Comparison of ENCODE assay signal across 8 cellular contexts in the genomic region with DNA sequence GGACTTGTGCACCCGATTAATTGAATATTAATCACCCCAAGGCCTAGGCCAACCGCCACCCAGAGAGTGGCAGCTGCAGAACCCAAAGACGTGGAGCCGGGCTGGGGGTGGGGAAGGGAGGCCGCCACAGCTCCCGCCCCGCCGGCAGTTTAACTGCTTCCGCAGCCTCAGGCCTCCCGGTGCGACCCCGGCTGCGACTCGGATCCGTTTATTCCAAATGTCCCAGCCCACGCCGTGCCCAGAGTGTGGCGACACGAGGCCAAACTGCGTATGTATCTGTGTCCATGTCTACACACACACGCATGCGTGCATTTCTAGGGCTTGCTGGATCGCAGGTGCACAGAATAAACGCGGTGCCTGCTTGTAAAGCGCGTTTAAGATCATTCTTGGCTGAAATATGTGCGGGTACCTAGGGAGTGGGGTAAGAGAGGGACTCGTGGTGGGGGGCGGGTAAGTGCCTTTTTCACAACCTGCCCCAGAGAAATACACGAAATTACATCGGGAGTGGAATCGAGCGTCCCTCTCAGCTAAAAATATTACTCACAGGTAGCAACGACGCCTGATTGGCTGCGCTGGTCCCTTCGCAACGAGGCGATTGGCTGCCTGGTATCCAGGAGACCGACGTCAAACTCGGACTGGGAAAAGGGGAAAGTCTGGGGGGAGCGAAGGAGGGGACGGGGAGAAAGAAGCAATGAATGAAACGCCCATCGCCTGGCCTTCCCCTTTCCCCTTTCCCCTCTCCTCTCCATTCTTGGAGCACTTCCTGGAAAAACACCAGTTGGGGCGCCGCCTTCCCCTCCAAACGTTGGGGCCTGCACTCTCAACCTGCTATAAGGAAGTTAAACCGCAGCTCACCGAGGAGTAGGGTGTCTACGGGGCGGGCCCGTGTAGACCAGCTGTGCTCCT. TPM values are rescaled to one million over a fixed set of nuclear protein-coding genes. Genes with fewer than 3 reads are reported as not detected.
DNase-seq lines count a peak whose midpoint lies in the region; ATAC-seq, FAIRE-seq and TF ChIP-seq lines count a peak whose summit lies in the region.

No MANE protein-coding gene starts in this region.

- 0 to 1% (median 0%) methylated on average over 49 to 55 of the region's 55 CpGs for WGBS in spleen, 5 donors

- H3K27me3 Mint-ChIP-seq in central memory CD8-positive, alpha-beta T cell, result no peaks in the 10 kb centered on the region

- no peaks in the 10 kb centered on the region for H3K9me3 Mint-ChIP-seq in central memory CD8-positive, alpha-beta T cell

- peak overlapping the region; percentile 29 to 88 (median 82) for H3K4me3 ChIP-seq in spleen

- DNase-seq in AG08396 (ENCODE audit: low spot score), result peak; percentile 90
- peak; percentile 96 for DNase-seq in NCI-H446 (lab: John Stamatoyannopoulos, UW)
- peak; percentile 68 for DNase-seq in activated CD4-positive, CD25-positive, alpha-beta regulatory T cell treated with anti-CD3 and anti-CD28 coated beads, Interleukin-2, amount 50 U/mL, for 16 hours (ENCODE audit: low read depth, low spot score)
- peak; percentile 59 to 77 for DNase-seq in central memory CD8-positive, alpha-beta T cell (ENCODE audit: low spot score in 2 of 2)
- DNase-seq in spleen, result peak; percentile 95

- H3K9me3 ChIP-seq in spleen, result no peaks in the 10 kb centered on the region

- peak overlapping the region; percentile 88 to 100 (median 100) for H3K27ac ChIP-seq in spleen

- TF ChIP-seq CTCF in spleen (IDR thresholded peaks at IDR 0.05 in 8 of 11, conservative IDR thresholded peaks at IDR 0.05 in 3 of 11), result no peak

- H3K4me3 Mint-ChIP-seq in central memory CD8-positive, alpha-beta T cell, result peak overlapping the region; percentile 98

- intact Hi-C loops in spleen (cut with DNase I; ENCODE audit: low total_unique reads), result no loop called here

- H3K4me1 Mint-ChIP-seq in central memory CD8-positive, alpha-beta T cell, result peaks cover 52% of the 10 kb centered on the region

- no peaks in the 10 kb centered on the region for H3K27me3 ChIP-seq in spleen (replicated peaks in 1 of 7)

- peaks cover 46% of the 10 kb centered on the region for H3K36me3 Mint-ChIP-seq in central memory CD8-positive, alpha-beta T cell (ENCODE audit: insufficient read depth)

- peak; percentile 38 for FAIRE-seq in islet of Langerhans (lab: Jason Lieb, UNC)

- TF ChIP-seq POLR2A in spleen (IDR thresholded peaks at IDR 0.05), result peak in 2 of 3 donors; percentile 40 to 88

- H3K27ac Mint-ChIP-seq in central memory CD8-positive, alpha-beta T cell (ENCODE audit: low read depth), result peak overlapping the region; percentile 93

- ATAC-seq in GM19025 (IDR thresholded peaks at IDR 0.05; ENCODE audit: low read depth, unreplicated experiment) (peak; percentile 24), HG03342 (IDR thresholded peaks at IDR 0.05; ENCODE audit: unreplicated experiment) (peak; percentile 40)
- peak; percentile 44 for ATAC-seq in central memory CD8-positive, alpha-beta T cell (replicated peaks; ENCODE audit: extremely low read depth, poor library complexity, severe bottlenecking)

- H3K4me1 ChIP-seq in spleen, result peaks cover 19 to 69% (median 56%) of the 10 kb centered on the region in 6 donors

- H3K36me3 ChIP-seq in spleen, result peaks cover 0 to 15% (median 4%) of the 10 kb centered on the region in 6 donors

RNA-seq across cellular contexts. Expression of a gene that starts 1.0 kb away (rescaled TPM):
- 10 to 100 TPM; 20.0 to 42.3 (median 26.3) TPM for total RNA-seq in spleen
- 1 to 10 TPM; 6.3 to 9.8 (median 9.4) TPM for polyA plus RNA-seq in spleen

RNA-seq across cellular contexts. Expression of a gene that starts 31.8 kb away (rescaled TPM):
- total RNA-seq in spleen, result under 1 TPM in 3 of 7 donors, not detected in 4; 0.13 to 0.51 (median 0.26) TPM
- under 1 TPM; 0.02 to 0.06 (median 0.02) TPM for polyA plus RNA-seq in spleen

Comparison
In these comparisons a context has a peak if more than half of its experiments do, and no peak if none do; other contexts are left out.
1. Peak in every context shown above with its lines: DNase-seq, ATAC-seq, H3K4me3 ChIP-seq and H3K27ac ChIP-seq.